In the genomic region with DNA sequence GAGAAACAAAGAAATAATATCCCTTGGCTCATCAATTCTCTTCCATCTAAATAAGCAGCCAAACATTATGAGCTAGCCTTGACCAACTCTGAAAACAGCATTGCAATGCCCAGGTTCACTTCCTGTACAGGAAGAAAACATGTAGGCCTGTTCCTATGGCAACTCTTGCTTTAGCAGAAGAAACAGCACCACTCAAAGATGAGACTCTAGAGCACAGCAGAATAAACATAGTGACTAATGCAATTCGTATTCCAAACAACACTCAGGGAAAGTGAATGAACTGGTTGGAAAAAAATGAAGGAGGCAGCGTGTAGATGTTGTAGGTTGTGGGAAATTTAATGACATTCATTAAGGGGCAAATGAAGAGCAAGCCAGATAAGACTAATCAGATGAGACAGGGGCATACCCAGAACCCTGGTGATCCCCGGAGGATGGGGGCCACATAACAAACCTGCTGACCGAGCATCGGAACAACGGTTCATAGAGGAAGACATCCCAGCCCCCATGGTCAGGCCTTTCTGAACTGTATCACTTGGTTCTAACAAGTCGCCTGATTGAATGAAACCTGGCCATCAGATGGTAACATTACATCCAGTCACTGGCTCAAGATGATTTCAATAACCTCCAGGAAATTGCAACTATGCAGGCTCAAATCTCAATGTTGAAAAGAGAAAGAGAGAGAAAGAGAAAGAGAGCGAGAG, we compare ENCODE assay signal across 8 cellular contexts. TPM values are rescaled to one million over a fixed set of nuclear protein-coding genes. Genes with fewer than 3 reads are reported as not detected.
DNase-seq lines count a peak whose midpoint lies in the region; ATAC-seq and TF ChIP-seq lines count a peak whose summit lies in the region.

No MANE protein-coding gene starts in this region.

- H3K27me3 Mint-ChIP-seq in activated T-cell treated with anti-CD3 and anti-CD28 coated beads, Interleukin-2, amount 50 U/mL, for 4 hours (ENCODE audit: low read depth): no peaks in the 10 kb centered on the region

- no peak for TF ChIP-seq CTCF in HFF-Myc (IDR thresholded peaks at IDR 0.05; ENCODE audit: low read depth, low read length, missing control alignments)

- peak overlapping the region; percentile 75 for H3K4me3 Mint-ChIP-seq in activated T-cell treated with anti-CD3 and anti-CD28 coated beads, Interleukin-2, amount 50 U/mL, for 4 hours

- H3K9me3 Mint-ChIP-seq in activated T-cell treated with anti-CD3 and anti-CD28 coated beads, Interleukin-2, amount 50 U/mL, for 4 hours: no peaks in the 10 kb centered on the region

- no peak for DNase-seq in activated T-cell treated with anti-CD3 and anti-CD28 coated beads, Interleukin-2, amount 50 U/mL, for 4 hours
- no peak for DNase-seq in activated T-cell treated with anti-CD3 and anti-CD28 coated beads, Interleukin-2, amount 50 U/mL, for 1 hour
- DNase-seq in HFF-Myc (ENCODE audit: extremely low read depth, low read depth): peak; percentile 82
- peak; percentile 70 for DNase-seq in MV-4-11 (lab: John Stamatoyannopoulos, UW)
- DNase-seq in amniotic stem cell (lab: John Stamatoyannopoulos, UW): peak; percentile 93
- DNase-seq in iris pigment epithelial cell (ENCODE audit: low read depth): peak; percentile 99
- peak; percentile 89 for DNase-seq in stromal cell of bone marrow (ENCODE audit: low read depth)
- no peak for DNase-seq in NCI-H2196 (lab: John Stamatoyannopoulos, UW; ENCODE audit: unreplicated experiment)

- peaks cover 94% of the 10 kb centered on the region for H3K4me1 Mint-ChIP-seq in activated T-cell treated with anti-CD3 and anti-CD28 coated beads, Interleukin-2, amount 50 U/mL, for 4 hours (ENCODE audit: low read depth)

- H3K4me3 ChIP-seq in HFF-Myc (replicated peaks; ENCODE audit: low read depth, low read length): no peak overlapping the region

- peak; percentile 33 to 39 for ATAC-seq in activated T-cell treated with anti-CD3 and anti-CD28 coated beads, Interleukin-2, amount 50 U/mL, for 4 hours

- peaks cover 36% of the 10 kb centered on the region for H3K36me3 Mint-ChIP-seq in activated T-cell treated with anti-CD3 and anti-CD28 coated beads, Interleukin-2, amount 50 U/mL, for 4 hours (ENCODE audit: insufficient read depth)

RNA-seq across cellular contexts. Expression of a gene that starts 9.0 kb away (rescaled TPM):
- 100 to 1,000 TPM; 241 to 278 (median 247) TPM for total RNA-seq in activated T-cell treated with anti-CD3 and anti-CD28 coated beads, Interleukin-2, amount 50 U/mL, for 4 hours

RNA-seq across cellular contexts. Expression of a gene that starts 14.1 kb away (rescaled TPM):
- under 1 TPM; 0.24 to 0.35 (median 0.25) TPM for total RNA-seq in activated T-cell treated with anti-CD3 and anti-CD28 coated beads, Interleukin-2, amount 50 U/mL, for 4 hours

RNA-seq across cellular contexts. Expression of a gene that starts 20.4 kb away (rescaled TPM):
- total RNA-seq in activated T-cell treated with anti-CD3 and anti-CD28 coated beads, Interleukin-2, amount 50 U/mL, for 4 hours: not detected

Comparison
In these comparisons a context has a peak if more than half of its experiments do, and no peak if none do; other contexts are left out.
1. DNase-seq: peak in HFF-Myc (single experiment), MV-4-11 (single experiment), amniotic stem cell (single experiment), iris pigment epithelial cell (single experiment) and stromal cell of bone marrow (single experiment); none in activated T-cell treated with anti-CD3 and anti-CD28 coated beads, Interleukin-2, amount 50 U/mL, for 4 hours (single experiment), activated T-cell treated with anti-CD3 and anti-CD28 coated beads, Interleukin-2, amount 50 U/mL, for 1 hour (single experiment) and NCI-H2196 (single experiment).